In the genomic region with DNA sequence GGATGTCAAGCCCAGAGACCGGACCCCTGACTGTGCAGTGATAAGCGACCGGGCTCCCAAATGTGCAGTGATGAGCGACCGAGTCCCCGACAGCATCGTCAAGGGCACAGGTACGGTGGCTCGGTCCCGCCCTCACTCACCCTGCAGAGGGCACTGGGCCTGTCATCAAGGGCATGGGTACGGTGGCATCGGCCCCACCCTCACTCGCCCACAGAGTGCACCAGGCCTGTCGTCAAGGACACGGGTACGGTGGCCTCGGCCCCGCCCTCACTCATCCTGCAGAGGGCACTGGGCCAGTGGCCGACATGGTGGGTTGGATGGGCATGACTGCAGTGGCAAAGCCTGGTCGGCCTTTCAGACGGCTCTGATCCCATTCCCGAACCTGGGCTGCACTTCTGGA, we compare ENCODE assay signal across 29 cellular contexts. TPM values are rescaled to one million over a fixed set of nuclear protein-coding genes. Genes with fewer than 3 reads are reported as not detected.
"Had no signal": no experiment of that assay in that cellular context is flagged by ENCODE, and none has a peak within 500 bp of the region (broad histone marks: within the 10 kb centered on the region; RNA-seq: fewer than 3 reads in every experiment).

No MANE protein-coding gene starts in this region.

- H3K27ac ChIP-seq: ascending aorta, breast epithelium, cardiac muscle cell, esophagus muscularis mucosa, foreskin keratinocyte, gastrocnemius medialis had no signal

- H3K4me3 Mint-ChIP-seq: activated CD4-positive, alpha-beta memory T cell treated with anti-CD3 and anti-CD28 coated beads, Interleukin-2, amount 10 ng/mL, durations not matched to agents 7 days and 5 days; activated CD4-positive, alpha-beta T cell treated with anti-CD3 and anti-CD28 coated beads for 36 hours; activated CD4-positive, alpha-beta T cell treated with anti-CD3 and anti-CD28 coated beads, Interleukin-2, amount 10 ng/mL, durations not matched to agents 24 days and 14 days; activated naive CD4-positive, alpha-beta T cell treated with anti-CD3 and anti-CD28 coated beads, Interleukin-2, amount 10 ng/mL, durations not matched to agents 7 days and 5 days; activated naive CD8-positive, alpha-beta T cell treated with anti-CD3 and anti-CD28 coated beads, Interleukin-2, amount 10 ng/mL, durations not matched to agents 7 days and 5 days; activated T-cell treated with anti-CD3 and anti-CD28 coated beads, Interleukin-2, amount 50 U/mL, for 24 hours; activated T-cell treated with anti-CD3 and anti-CD28 coated beads, Interleukin-2, amount 50 U/mL, for 72 hours; brain; central memory CD8-positive, alpha-beta T cell; effector memory CD8-positive, alpha-beta T cell had no signal

- H3K9me3 Mint-ChIP-seq: activated CD4-positive, alpha-beta memory T cell treated with anti-CD3 and anti-CD28 coated beads, Interleukin-2, amount 10 ng/mL, durations not matched to agents 7 days and 5 days; activated CD4-positive, alpha-beta T cell treated with anti-CD3 and anti-CD28 coated beads, Interleukin-2, amount 10 ng/mL, durations not matched to agents 24 days and 14 days; activated naive CD4-positive, alpha-beta T cell treated with anti-CD3 and anti-CD28 coated beads, Interleukin-2, amount 10 ng/mL, durations not matched to agents 7 days and 5 days; activated naive CD4-positive, alpha-beta T cell treated with anti-CD3 and anti-CD28 coated beads, Interleukin-2, amount 50 U/mL, for 72 hours; activated naive CD8-positive, alpha-beta T cell treated with anti-CD3 and anti-CD28 coated beads, Interleukin-2, amount 10 ng/mL, durations not matched to agents 7 days and 5 days; activated T-cell treated with anti-CD3 and anti-CD28 coated beads, Interleukin-2, amount 50 U/mL, for 24 hours; activated T-cell treated with anti-CD3 and anti-CD28 coated beads, Interleukin-2, amount 50 U/mL, for 72 hours; brain; central memory CD8-positive, alpha-beta T cell; effector memory CD8-positive, alpha-beta T cell had no signal

- H3K27me3 ChIP-seq: ascending aorta, breast epithelium, cardiac muscle cell had no signal

- H3K4me1 ChIP-seq: ascending aorta, breast epithelium, foreskin keratinocyte had no signal

- H3K27me3 Mint-ChIP-seq: activated naive CD8-positive, alpha-beta T cell treated with anti-CD3 and anti-CD28 coated beads, Interleukin-2, amount 10 ng/mL, durations not matched to agents 7 days and 5 days; brain had no signal

- H3K36me3 Mint-ChIP-seq: activated naive CD4-positive, alpha-beta T cell treated with anti-CD3 and anti-CD28 coated beads, Interleukin-2, amount 10 ng/mL, durations not matched to agents 7 days and 5 days; activated naive CD4-positive, alpha-beta T cell treated with anti-CD3 and anti-CD28 coated beads, Interleukin-2, amount 50 U/mL, for 72 hours; activated naive CD8-positive, alpha-beta T cell treated with anti-CD3 and anti-CD28 coated beads, Interleukin-2, amount 10 ng/mL, durations not matched to agents 7 days and 5 days; brain had no signal

- H3K4me1 Mint-ChIP-seq: activated CD4-positive, alpha-beta memory T cell treated with anti-CD3 and anti-CD28 coated beads, Interleukin-2, amount 10 ng/mL, durations not matched to agents 7 days and 5 days; activated CD4-positive, alpha-beta T cell treated with anti-CD3 and anti-CD28 coated beads for 36 hours; activated CD4-positive, alpha-beta T cell treated with anti-CD3 and anti-CD28 coated beads, Interleukin-2, amount 10 ng/mL, durations not matched to agents 24 days and 14 days; activated naive CD4-positive, alpha-beta T cell treated with anti-CD3 and anti-CD28 coated beads, Interleukin-2, amount 10 ng/mL, durations not matched to agents 7 days and 5 days; activated naive CD8-positive, alpha-beta T cell treated with anti-CD3 and anti-CD28 coated beads, Interleukin-2, amount 10 ng/mL, durations not matched to agents 7 days and 5 days; brain; central memory CD8-positive, alpha-beta T cell had no signal

- H3K27ac Mint-ChIP-seq: activated CD4-positive, alpha-beta memory T cell treated with anti-CD3 and anti-CD28 coated beads, Interleukin-2, amount 10 ng/mL, durations not matched to agents 7 days and 5 days; activated CD4-positive, alpha-beta T cell treated with anti-CD3 and anti-CD28 coated beads for 36 hours; activated CD4-positive, alpha-beta T cell treated with anti-CD3 and anti-CD28 coated beads, Interleukin-2, amount 10 ng/mL, durations not matched to agents 24 days and 14 days; activated naive CD4-positive, alpha-beta T cell treated with anti-CD3 and anti-CD28 coated beads, Interleukin-2, amount 10 ng/mL, durations not matched to agents 7 days and 5 days; activated naive CD8-positive, alpha-beta T cell treated with anti-CD3 and anti-CD28 coated beads, Interleukin-2, amount 10 ng/mL, durations not matched to agents 7 days and 5 days; activated T-cell treated with anti-CD3 and anti-CD28 coated beads, Interleukin-2, amount 50 U/mL, for 24 hours; activated T-cell treated with anti-CD3 and anti-CD28 coated beads, Interleukin-2, amount 50 U/mL, for 72 hours; brain; effector memory CD8-positive, alpha-beta T cell had no signal

- H3K4me3 ChIP-seq: ascending aorta, breast epithelium, cardiac muscle cell, esophagus muscularis mucosa, gastrocnemius medialis had no signal

- H3K36me3 ChIP-seq: ascending aorta, breast epithelium, cardiac muscle cell, esophagus muscularis mucosa, gastrocnemius medialis had no signal

- DNase-seq: activated CD4-positive, alpha-beta memory T cell treated with anti-CD3 and anti-CD28 coated beads, Interleukin-2, amount 10 ng/mL, durations not matched to agents 7 days and 5 days; activated CD4-positive, alpha-beta T cell treated with anti-CD3 and anti-CD28 coated beads for 36 hours; activated CD4-positive, alpha-beta T cell treated with anti-CD3 and anti-CD28 coated beads, Interleukin-2, amount 10 ng/mL, durations not matched to agents 24 days and 14 days; activated CD4-positive, CD25-positive, alpha-beta regulatory T cell; activated CD4-positive, CD25-positive, alpha-beta regulatory T cell treated with anti-CD3 and anti-CD28 coated beads, Interleukin-2, amount 50 U/mL, for 72 hours; activated CD8-positive, alpha-beta memory T cell treated with anti-CD3 and anti-CD28 coated beads, Interleukin-2, amount 50 U/mL, for 48 hours; activated gamma-delta T cell; activated naive CD4-positive, alpha-beta T cell; activated naive CD4-positive, alpha-beta T cell treated with anti-CD3 and anti-CD28 coated beads, Interleukin-2, amount 10 ng/mL, durations not matched to agents 7 days and 5 days; activated naive CD8-positive, alpha-beta T cell treated with anti-CD3 and anti-CD28 coated beads, Interleukin-2, amount 10 ng/mL, durations not matched to agents 7 days and 5 days; activated T-cell treated with anti-CD3 and anti-CD28 coated beads for 4 hours; activated T-cell treated with anti-CD3 and anti-CD28 coated beads, Interleukin-2, amount 50 U/mL, for 24 hours; activated T-cell treated with anti-CD3 and anti-CD28 coated beads, Interleukin-2, amount 50 U/mL, for 72 hours; cortex of kidney; dermis blood vessel endothelial cell; effector CD4-positive, alpha-beta T cell; effector memory CD8-positive, alpha-beta T cell; erythroblast; foreskin keratinocyte; gastrocnemius medialis; T-helper 2 cell had no signal

- ATAC-seq: activated CD4-positive, alpha-beta T cell treated with anti-CD3 and anti-CD28 coated beads for 36 hours; activated naive CD4-positive, alpha-beta T cell treated with anti-CD3 and anti-CD28 coated beads, Interleukin-2, amount 50 U/mL, for 72 hours; activated T-cell treated with anti-CD3 and anti-CD28 coated beads, Interleukin-2, amount 50 U/mL, for 72 hours; effector memory CD8-positive, alpha-beta T cell; foreskin keratinocyte; gastrocnemius medialis had no signal

- H3K9me3 ChIP-seq: ascending aorta, breast epithelium, esophagus muscularis mucosa, gastrocnemius medialis had no signal

RNA-seq across cellular contexts. Expression of a gene that starts 9.7 kb away (rescaled TPM):
- total RNA-seq: activated CD4-positive, alpha-beta memory T cell treated with anti-CD3 and anti-CD28 coated beads, Interleukin-2, amount 10 ng/mL, durations not matched to agents 7 days and 5 days; activated CD4-positive, alpha-beta T cell treated with anti-CD3 and anti-CD28 coated beads, Interleukin-2, amount 10 ng/mL, durations not matched to agents 24 days and 14 days; activated T-cell treated with anti-CD3 and anti-CD28 coated beads, Interleukin-2, amount 50 U/mL, for 72 hours; ascending aorta; dermis blood vessel endothelial cell; esophagus muscularis mucosa; foreskin keratinocyte; T-helper 1 cell treated with Interleukin-12 subunit alpha and Interleukin-12 subunit beta and Interleukin-4 antibody, amounts not matched to agents 30 ng/mL and 1 ng/mL, for 36 hours had no signal
- polyA plus RNA-seq: foreskin keratinocyte had no signal
